In genomic region chr10:124224331-124225028, GRCh38 we compare ENCODE assay signal across 18 cellular contexts.
A peak's percentile ranks its signal among the peaks of the same experiment; 100 is the strongest.
DNase-seq lines count a peak whose midpoint lies in the region; ATAC-seq and TF ChIP-seq lines count a peak whose summit lies in the region.
"Had no signal": no experiment of that assay in that cellular context is flagged by ENCODE, and none has a peak within 500 bp of the region (broad histone marks: within the 10 kb centered on the region; RNA-seq: fewer than 3 reads in every experiment).

No MANE protein-coding gene starts in this region.

- peaks cover 0 to 14% of the 10 kb centered on the region in 2 experiments for H3K9me3 ChIP-seq in CD4-positive, CD25-positive, alpha-beta regulatory T cell (ENCODE audit: control insufficient read depth in 2 of 2, low read length in 2 of 2)
- H3K9me3 ChIP-seq: adrenal gland, neutrophil had no signal

- H3K9me3 Mint-ChIP-seq in CD4-positive, CD25-positive, alpha-beta regulatory T cell, result peaks cover 0 to 18% (median 5%) of the 10 kb centered on the region in 7 donors
- H3K9me3 Mint-ChIP-seq in progenitor cell of endocrine pancreas (ENCODE audit: low read depth), result peaks cover 33% of the 10 kb centered on the region

- H3K27ac ChIP-seq in CD4-positive, CD25-positive, alpha-beta regulatory T cell (ENCODE audit: insufficient read depth, low read length, poor library complexity, severe bottlenecking), result no peak overlapping the region
- peak overlapping the region; percentile 75 to 91 for H3K27ac ChIP-seq in coronary artery
- H3K27ac ChIP-seq: adrenal gland, neutrophil had no signal

- peak overlapping the region in 1 of 3 donors; percentile 99 for H3K27ac Mint-ChIP-seq in CD4-positive, CD25-positive, alpha-beta regulatory T cell
- no peak overlapping the region for H3K27ac Mint-ChIP-seq in progenitor cell of endocrine pancreas

- H3K27me3 Mint-ChIP-seq in CD4-positive, CD25-positive, alpha-beta regulatory T cell, result peaks cover 13% of the 10 kb centered on the region
- peaks cover 9% of the 10 kb centered on the region for H3K27me3 Mint-ChIP-seq in progenitor cell of endocrine pancreas

- peak overlapping the region in 2 of 4 donors; percentile 47 to 99 for H3K4me3 Mint-ChIP-seq in CD4-positive, CD25-positive, alpha-beta regulatory T cell
- no peak overlapping the region for H3K4me3 Mint-ChIP-seq in progenitor cell of endocrine pancreas (ENCODE audit: low read depth)
- H3K4me3 Mint-ChIP-seq: T-helper 1 cell treated with Interleukin-12 subunit alpha and Interleukin-12 subunit beta and Interleukin-4 antibody, amounts not matched to agents 30 μg/mL and 1 μg/mL, for 36 hours had no signal

- no peaks in the 10 kb centered on the region for H3K4me1 ChIP-seq in CD4-positive, CD25-positive, alpha-beta regulatory T cell (ENCODE audit: control insufficient read depth, insufficient read depth, low read length, poor library complexity, severe bottlenecking)

- H3K4me1 Mint-ChIP-seq in CD4-positive, CD25-positive, alpha-beta regulatory T cell, result peaks cover 3 to 11% (median 7%) of the 10 kb centered on the region in 4 donors
- no peaks in the 10 kb centered on the region for H3K4me1 Mint-ChIP-seq in progenitor cell of endocrine pancreas (ENCODE audit: low read depth)

- H3K4me3 ChIP-seq in CD4-positive, CD25-positive, alpha-beta regulatory T cell (ENCODE audit: low read depth, low read length), result no peak overlapping the region
- H3K4me3 ChIP-seq in coronary artery, result peak overlapping the region; percentile 9
- H3K4me3 ChIP-seq: adrenal gland had no signal

- ATAC-seq in CD4-positive, CD25-positive, alpha-beta regulatory T cell (ENCODE audit: low read depth in 2 of 2), result no peak
- no peak for ATAC-seq in HG03460 (IDR thresholded peaks at IDR 0.05; ENCODE audit: unreplicated experiment)
- ATAC-seq in GM18867 (IDR thresholded peaks at IDR 0.05; ENCODE audit: unreplicated experiment), result no peak

- TF ChIP-seq CTCF in coronary artery (IDR thresholded peaks at IDR 0.05), result no peak
- TF ChIP-seq CTCF in progenitor cell of endocrine pancreas (IDR thresholded peaks at IDR 0.05; ENCODE audit: unreplicated experiment), result no peak

- peak in 2 of 3 donors; percentile 7 to 53 for DNase-seq in CD4-positive, CD25-positive, alpha-beta regulatory T cell
- DNase-seq in NAMALWA (ENCODE audit: low spot score) (peak; percentile 37), coronary artery (ENCODE audit: low spot score) (peak; percentile 84), pons (ENCODE audit: low spot score) (peak; percentile 21), progenitor cell of endocrine pancreas (ENCODE audit: low spot score, unreplicated experiment) (no peak), NCI-H1436 (lab: John Stamatoyannopoulos, UW) (no peak)
- DNase-seq: activated CD4-positive, CD25-positive, alpha-beta regulatory T cell; activated T-cell treated with anti-CD3 and anti-CD28 coated beads, Interleukin-2, amount 50 U/mL, for 48 hours; AML-193; DMS153; HCEC 1CT; NCI-H2081 treated with DMSO at 0.1 percent for 48 hours; NCI-H82 had no signal

- peaks cover 3% of the 10 kb centered on the region for H3K36me3 Mint-ChIP-seq in CD4-positive, CD25-positive, alpha-beta regulatory T cell
- no peaks in the 10 kb centered on the region for H3K36me3 Mint-ChIP-seq in progenitor cell of endocrine pancreas (ENCODE audit: insufficient read depth)

- H3K27me3 ChIP-seq in CD4-positive, CD25-positive, alpha-beta regulatory T cell (ENCODE audit: control insufficient read depth, insufficient read depth, low read length), result no peaks in the 10 kb centered on the region
- H3K27me3 ChIP-seq: adrenal gland had no signal

- no peaks in the 10 kb centered on the region for H3K36me3 ChIP-seq in CD4-positive, CD25-positive, alpha-beta regulatory T cell (ENCODE audit: control insufficient read depth, insufficient read depth, low read length)
- H3K36me3 ChIP-seq: adrenal gland, neutrophil had no signal

Comparison
In these comparisons a context has a peak if more than half of its experiments do, and no peak if none do; other contexts are left out.
1. DNase-seq: peak in CD4-positive, CD25-positive, alpha-beta regulatory T cell (2 of 3), NAMALWA (single experiment), coronary artery (single experiment) and pons (single experiment); none in progenitor cell of endocrine pancreas (single experiment) and NCI-H1436 (single experiment).